Comparison of ENCODE assay signal across 6 cellular contexts in genomic region chr1:207776045-207776444, GRCh38. TPM values are rescaled to one million over a fixed set of nuclear protein-coding genes. Genes with fewer than 3 reads are reported as not detected.
DNase-seq lines count a peak whose midpoint lies in the region; ATAC-seq, FAIRE-seq and TF ChIP-seq lines count a peak whose summit lies in the region.
"Not testable (repeated sequence)": the region's sequence is repeated elsewhere in the genome, so short reads cannot be mapped to it uniquely, and the experiment has no call there.

No MANE protein-coding gene starts in this region.

- H3K4me3 ChIP-seq in CD4-positive, CD25-positive, alpha-beta regulatory T cell (ENCODE audit: low read depth, low read length); K562; H1 (ENCODE audit: extremely low read depth in 1 of 4, insufficient read depth in 2 of 4, low read depth in 3 of 4, low read length in 4 of 4); hepatocyte; mucosa of descending colon; trophoblast cell (ENCODE audit: low read depth, low read length): not testable (repeated sequence)

- H3K23ac ChIP-seq in H1 (ENCODE audit: insufficient read length); trophoblast cell (ENCODE audit: low read length): not testable (repeated sequence)

- not testable (repeated sequence) for H2BK120ac ChIP-seq in H1 (replicated peaks; ENCODE audit: low read depth, low read length); trophoblast cell (ENCODE audit: insufficient read depth, low read length, poor library complexity)

- H3K9me2 ChIP-seq in hepatocyte (replicated peaks; ENCODE audit: insufficient read depth), result not testable (repeated sequence)

- H2BK5ac ChIP-seq in H1 (ENCODE audit: low read depth, low read length); trophoblast cell (ENCODE audit: low read depth, low read length, poor library complexity): not testable (repeated sequence)

- intact Hi-C loops in K562 (cut with micrococcal nuclease); mucosa of descending colon (cut with DNase I, micrococcal nuclease): not testable (repeated sequence)

- H4K5ac ChIP-seq in H1 (ENCODE audit: insufficient read length, low read depth, low read length), result not testable (repeated sequence)

- H3K56ac ChIP-seq in H1 (replicated peaks; ENCODE audit: insufficient read length, low read depth, low read length), result not testable (repeated sequence)

- not testable (repeated sequence) for H3K23me2 ChIP-seq in H1 (ENCODE audit: low read depth, low read length)

- not testable (repeated sequence) for H3K4me3 Mint-ChIP-seq in CD4-positive, CD25-positive, alpha-beta regulatory T cell

- H3K4me1 ChIP-seq in CD4-positive, CD25-positive, alpha-beta regulatory T cell (ENCODE audit: control insufficient read depth, insufficient read depth, low read length, poor library complexity, severe bottlenecking); H1 (replicated peaks in 1 of 4; ENCODE audit: control insufficient read depth in 3 of 4, insufficient read depth in 4 of 4, low read length in 3 of 4); hepatocyte (ENCODE audit: insufficient read depth); mucosa of descending colon (ENCODE audit: low read depth); trophoblast cell (ENCODE audit: control insufficient read depth in 1 of 2, insufficient read depth in 2 of 2, low read length in 2 of 2): not testable (repeated sequence)
- H3K4me1 ChIP-seq in K562 (replicated peaks in 1 of 2; ENCODE audit: control insufficient read depth in 2 of 2, insufficient read depth in 2 of 2, low read length in 2 of 2), result peaks cover 4 to 18% of the 10 kb centered on the region in 2 experiments; a peak in 4 of 5 replicates

- not testable (repeated sequence) for BruUV-seq in K562 (replicated peaks; lab: Mats Ljungman, UMichigan)

- ATAC-seq in CD4-positive, CD25-positive, alpha-beta regulatory T cell (ENCODE audit: low read depth in 2 of 2), result not testable (repeated sequence)
- ATAC-seq in K562, result peak; percentile 48
- peak; percentile 44 for ATAC-seq in mucosa of descending colon

- not testable (repeated sequence) for H3K79me1 ChIP-seq in H1 (ENCODE audit: low read depth, low read length); trophoblast cell (ENCODE audit: low read length)

- H3K27ac ChIP-seq in CD4-positive, CD25-positive, alpha-beta regulatory T cell (ENCODE audit: insufficient read depth, low read length, poor library complexity, severe bottlenecking), result peak overlapping the region; percentile 5
- not testable (repeated sequence) for H3K27ac ChIP-seq in K562 (ENCODE audit: extremely low read depth, low read depth, low read length); H1 (ENCODE audit: low read depth, low read length); trophoblast cell (ENCODE audit: low read depth, low read length)
- peak overlapping the region; percentile 6 for H3K27ac ChIP-seq in hepatocyte

- not testable (repeated sequence) for H2AK5ac ChIP-seq in H1 (ENCODE audit: low read depth, low read length); trophoblast cell (ENCODE audit: low read length)

- not testable (repeated sequence) for H4K20me1 ChIP-seq in K562 (replicated peaks; ENCODE audit: control insufficient read depth, insufficient read depth, low read length); H1 (replicated peaks in 1 of 2; ENCODE audit: control insufficient read depth in 1 of 2, insufficient read depth in 2 of 2, low read length in 2 of 2); hepatocyte (ENCODE audit: insufficient read depth, poor library complexity, severe bottlenecking)

- CTCF ChIA-PET in K562 (lab: Yijun Ruan, JAX; ENCODE audit: low intra/inter-chr PET ratio), result not testable (repeated sequence)
- CTCF ChIA-PET in H1 (lab: Charles Lee; ENCODE audit: partially characterized antibody), result interaction anchor here (1.6 to 4.0 kb wide), 2 partner anchors 13 to 21 kb away, joined by 3 to 19 read pairs; no protein-coding TSS in a partner anchor

- peaks cover 0 to 11% (median 4%) of the 10 kb centered on the region in 7 donors for H3K9me3 Mint-ChIP-seq in CD4-positive, CD25-positive, alpha-beta regulatory T cell

- peaks cover 31 to 59% (median 42%) of the 10 kb centered on the region in 4 donors for H3K4me1 Mint-ChIP-seq in CD4-positive, CD25-positive, alpha-beta regulatory T cell

- peaks cover 86% of the 10 kb centered on the region for H3K36me3 Mint-ChIP-seq in CD4-positive, CD25-positive, alpha-beta regulatory T cell

- H3K9ac ChIP-seq in K562 (ENCODE audit: insufficient read depth in 1 of 2, low read depth in 2 of 2, low read length in 2 of 2); H1 (replicated peaks in 1 of 4; ENCODE audit: extremely low read depth in 1 of 4, low read depth in 3 of 4, low read length in 3 of 4); trophoblast cell (ENCODE audit: low read length): not testable (repeated sequence)

- H3K79me2 ChIP-seq in K562 (ENCODE audit: control insufficient read depth, insufficient read depth, low read length) (peaks cover 80% of the 10 kb centered on the region), H1 (ENCODE audit: control insufficient read depth in 1 of 2, insufficient read depth in 2 of 2, low read length in 2 of 2) (peaks cover 0 to 81% of the 10 kb centered on the region in 2 experiments; a peak in 3 of 4 replicates), hepatocyte (peaks cover 77% of the 10 kb centered on the region)
- H3K79me2 ChIP-seq in trophoblast cell (ENCODE audit: control insufficient read depth, insufficient read depth, low read length, poor library complexity), result not testable (repeated sequence)

- H2AFZ ChIP-seq in K562 (ENCODE audit: low read depth, low read length); H1 (ENCODE audit: low read length); hepatocyte; trophoblast cell (ENCODE audit: insufficient read depth, low read length, poor library complexity): not testable (repeated sequence)

- peaks cover 36% of the 10 kb centered on the region for H3K36me3 ChIP-seq in CD4-positive, CD25-positive, alpha-beta regulatory T cell (ENCODE audit: control insufficient read depth, insufficient read depth, low read length)
- H3K36me3 ChIP-seq in K562 (ENCODE audit: control insufficient read depth, insufficient read depth, low read length), result peaks cover 67% of the 10 kb centered on the region
- H3K36me3 ChIP-seq in H1 (ENCODE audit: control insufficient read depth in 2 of 4, insufficient read depth in 4 of 4, low read length in 3 of 4), result peaks cover 3 to 26% (median 12%) of the 10 kb centered on the region in 4 experiments; a peak in 6 of 8 replicates
- not testable (repeated sequence) for H3K36me3 ChIP-seq in hepatocyte (replicated peaks; ENCODE audit: insufficient read depth, low read depth); mucosa of descending colon (ENCODE audit: low read depth)
- peaks cover 9 to 16% of the 10 kb centered on the region in 2 experiments for H3K36me3 ChIP-seq in trophoblast cell (ENCODE audit: control insufficient read depth in 1 of 2, insufficient read depth in 2 of 2, low read length in 2 of 2)

- H3K27me3 ChIP-seq in CD4-positive, CD25-positive, alpha-beta regulatory T cell (ENCODE audit: control insufficient read depth, insufficient read depth, low read length); K562 (ENCODE audit: control insufficient read depth in 2 of 2, insufficient read depth in 2 of 2, low read length in 2 of 2); H1 (replicated peaks in 1 of 4; ENCODE audit: control insufficient read depth in 3 of 4, extremely low read depth in 1 of 4, insufficient read depth in 3 of 4, low read length in 3 of 4); hepatocyte; trophoblast cell (ENCODE audit: insufficient read depth, low read length): not testable (repeated sequence)

- not testable (repeated sequence) for H3K4ac ChIP-seq in H1 (replicated peaks; ENCODE audit: insufficient read length, low read depth, low read length); trophoblast cell (ENCODE audit: low read depth, low read length)

- H3K4me2 ChIP-seq in K562 (ENCODE audit: insufficient read depth, low read length); H1 (ENCODE audit: insufficient read depth in 1 of 2, low read depth in 2 of 2, low read length in 2 of 2); hepatocyte; trophoblast cell (ENCODE audit: low read length): not testable (repeated sequence)

- not testable (repeated sequence) for H3K14ac ChIP-seq in H1 (ENCODE audit: insufficient read length); trophoblast cell (ENCODE audit: low read length)

- not testable (repeated sequence) for TF ChIP-seq CTCF in K562 (IDR thresholded peaks at IDR 0.05 in 2 of 3, conservative IDR thresholded peaks at IDR 0.05 in 1 of 3; ENCODE audit: insufficient read depth in 2 of 3, low read depth in 1 of 3, low read length in 3 of 3); H1 (IDR thresholded peaks at IDR 0.05; ENCODE audit: control extremely low read depth in 1 of 3, insufficient read depth in 1 of 3, low read depth in 1 of 3, low read length in 3 of 3); hepatocyte (IDR thresholded peaks at IDR 0.05; ENCODE audit: poor library complexity); mucosa of descending colon (IDR thresholded peaks at IDR 0.05)

- H3K9me3 ChIP-seq in CD4-positive, CD25-positive, alpha-beta regulatory T cell (ENCODE audit: control insufficient read depth in 2 of 2, low read length in 2 of 2); K562 (replicated peaks; ENCODE audit: control insufficient read depth, insufficient read depth, low read depth, low read length); H1 (ENCODE audit: insufficient read depth in 2 of 2, low read depth in 1 of 2, low read length in 1 of 2); hepatocyte (ENCODE audit: low read depth); mucosa of descending colon; trophoblast cell (ENCODE audit: insufficient read depth, low read depth, low read length): not testable (repeated sequence)

- TF ChIP-seq POLR2A in K562 (conservative IDR thresholded peaks at IDR 0.05); H1 (IDR thresholded peaks at IDR 0.05; ENCODE audit: control extremely low read depth in 1 of 2, low read depth in 2 of 2, low read length in 2 of 2): not testable (repeated sequence)

- FAIRE-seq in K562 (lab: Jason Lieb, UNC); H1 (lab: Jason Lieb, UNC): not testable (repeated sequence)

- in situ Hi-C loops in K562 (cut with MboI), result not testable (repeated sequence)

- not testable (repeated sequence) for H3K18ac ChIP-seq in H1 (ENCODE audit: extremely low read depth, low read length); trophoblast cell (ENCODE audit: low read length)

- H3K27ac Mint-ChIP-seq in CD4-positive, CD25-positive, alpha-beta regulatory T cell, result not testable (repeated sequence)

- H3K9me1 ChIP-seq in K562 (ENCODE audit: control insufficient read depth, insufficient read depth, low read length), result not testable (repeated sequence)

- H2BK15ac ChIP-seq in H1 (ENCODE audit: low read length), result not testable (repeated sequence)

- not testable (repeated sequence) for H3K27me3 Mint-ChIP-seq in CD4-positive, CD25-positive, alpha-beta regulatory T cell

- TF ChIP-seq RAD21 in K562 (CRISPR knock-in tag; conservative IDR thresholded peaks at IDR 0.05 in 1 of 2, IDR thresholded peaks at IDR 0.05 in 1 of 2); H1 (IDR thresholded peaks at IDR 0.05 in 1 of 2, conservative IDR thresholded peaks at IDR 0.05 in 1 of 2; ENCODE audit: low read depth in 2 of 2, low read length in 2 of 2): not testable (repeated sequence)

- DNase-seq in CD4-positive, CD25-positive, alpha-beta regulatory T cell; K562 (ENCODE audit: extremely low read depth in 1 of 4, low spot score in 3 of 4); H1 (ENCODE audit: low read depth in 1 of 2, low spot score in 2 of 2); hepatocyte (ENCODE audit: low spot score); mucosa of descending colon: not testable (repeated sequence)
- peak; percentile 35 to 46 for DNase-seq in trophoblast cell

- WGBS in K562 (ENCODE audit: insufficient coverage, low coverage, missing lambda C conversion rate), result 81% methylated on average over 9 of the region's 9 CpGs
- WGBS in H1 (ENCODE audit: extremely low coverage in 1 of 2, insufficient coverage in 1 of 2, insufficient read length in 1 of 2, insufficient replicate concordance in 2 of 2, low coverage in 1 of 2, low lambda C conversion rate in 2 of 2, missing lambda C conversion rate in 1 of 2), 2 experiments, result 87% methylated on average over 9 of the region's 9 CpGs; no CpG with 5 or more reads in 1 of the 2 experiments
- 79% methylated on average over 9 of the region's 9 CpGs for WGBS in hepatocyte (ENCODE audit: low lambda C conversion rate, missing lambda C conversion rate)
- WGBS in trophoblast cell (ENCODE audit: extremely low coverage, insufficient coverage, insufficient read length), result no CpG with 5 or more reads among the region's 9 CpGs

- POLR2A ChIA-PET in K562 (lab: Yijun Ruan, JAX) (interaction anchor here (0.6 to 1.6 kb wide), 3 partner anchors 11 to 34 kb away, joined by 3 to 5 read pairs (median 4); no protein-coding TSS in a partner anchor), H1 (lab: Charles Lee; ENCODE audit: partially characterized antibody) (interaction anchor here (1.5 to 2.1 kb wide), 3 partner anchors 13 to 24 kb away, joined by 3 to 4 read pairs (median 3); partner anchors contain the start of gene CD46)

- peak overlapping the region; percentile 51; the same call in 1 of the 2 replicates for H4K8ac ChIP-seq in H1 (ENCODE audit: extremely low read depth, insufficient read depth, low read length)
- not testable (repeated sequence) for H4K8ac ChIP-seq in trophoblast cell (ENCODE audit: low read depth, low read length)

- H4K12ac ChIP-seq in trophoblast cell (ENCODE audit: low read depth, low read length), result not testable (repeated sequence)

- not testable (repeated sequence) for H2BK12ac ChIP-seq in H1 (ENCODE audit: low read depth, low read length); trophoblast cell (ENCODE audit: low read length)

- not testable (repeated sequence) for H4K91ac ChIP-seq in H1 (replicated peaks; ENCODE audit: insufficient read length, low read length); trophoblast cell (ENCODE audit: low read depth, low read length)

- H2BK20ac ChIP-seq in H1 (ENCODE audit: low read length), result not testable (repeated sequence)

- not testable (repeated sequence) for TF ChIP-seq EP300 in K562 (IDR thresholded peaks at IDR 0.05; ENCODE audit: low read length); H1 (IDR thresholded peaks at IDR 0.05; ENCODE audit: borderline replicate concordance in 1 of 2, low read depth in 2 of 2, low read length in 2 of 2)

RNA-seq across cellular contexts. Expression of gene CD46, which starts 24.2 kb away (rescaled TPM):
- total RNA-seq in CD4-positive, CD25-positive, alpha-beta regulatory T cell, result 123 TPM
- polyA plus RNA-seq in CD4-positive, CD25-positive, alpha-beta regulatory T cell, result 100 to 1,000 TPM; 117 to 159 (median 149) TPM
- total RNA-seq in K562 (2011; cell fraction: chromatin; rRNA removed; ENCODE audit: low replicate concordance), result 356 and 908 TPM in 2 replicates
- 170 and 219 TPM in 2 replicates for total RNA-seq in K562 (2011; cell fraction: nucleolus; rRNA removed)
- total RNA-seq in K562 (2011; cell fraction: nucleoplasm; rRNA removed), result 411 and 563 TPM in 2 replicates
- 87.9 and 94.5 TPM in 2 replicates for total RNA-seq in K562 (2014; rRNA removed)
- 156 and 168 TPM in 2 replicates for total RNA-seq in K562 (2014; rRNA removed; fragmentation: Illumina TruSeq; extraction: Trizol)
- 126 and 151 TPM in 2 replicates for total RNA-seq in K562 (2015; rRNA removed; fragmentation: Illumina TruSeq; extraction: Trizol)
- 143 and 156 TPM in 2 replicates for total RNA-seq in K562 (2021)
- 374 and 391 TPM in 2 replicates for polyA plus RNA-seq in K562 (2011; rRNA removed)
- polyA plus RNA-seq in K562 (2011; cell fraction: cytosol; rRNA removed), result 28.4 and 93.7 TPM in 2 replicates
- 370 and 950 TPM in 2 replicates for polyA plus RNA-seq in K562 (2011; cell fraction: nucleus; rRNA removed)
- 91.8 and 133 TPM in 2 replicates for polyA plus RNA-seq in K562 (2012)
- polyA plus RNA-seq in K562 (2014; fragmentation: Illumina TruSeq; extraction: Trizol), result 149 and 205 TPM in 2 replicates
- polyA plus RNA-seq in K562 (2014; fragmentation: Nextera tagmentation; extraction: Ambion mirVana), result 100 to 1,000 TPM; 143 to 220 TPM
- 183 and 199 TPM in 2 replicates for polyA plus RNA-seq in K562 (2014; rRNA removed)
- 160 and 229 TPM in 2 replicates for polyA minus RNA-seq in K562 (2011; rRNA and poly(A)+ RNA removed)
- 73.7 and 85.6 TPM in 2 replicates for polyA minus RNA-seq in K562 (2011; cell fraction: cytosol; rRNA and poly(A)+ RNA removed)
- polyA minus RNA-seq in K562 (2011; cell fraction: nucleus; rRNA and poly(A)+ RNA removed), result 188 and 382 TPM in 2 replicates
- 112 and 113 TPM in 2 replicates for total RNA-seq in H1 (2021; fragmentation: NEBNext Ultra II Directional; extraction: Animal tissue kit (Norgen Biotek cat#: 25700))
- 46.4 and 60.9 TPM in 2 replicates for polyA plus RNA-seq in H1 (2011; rRNA removed)
- polyA plus RNA-seq in H1 (2011; cell fraction: cytosol; rRNA removed), result 87.4 TPM
- 126 TPM for polyA plus RNA-seq in H1 (2011; cell fraction: nucleus; rRNA removed)
- 42.2 to 80.1 TPM (median 52.6 TPM) in 4 replicates for polyA plus RNA-seq in H1 (2012, experiment 1 of 2)
- polyA plus RNA-seq in H1 (2012, experiment 2 of 2), result 7.2 TPM
- 179 TPM for polyA plus RNA-seq in H1 (2013, experiment 1 of 2)
- polyA plus RNA-seq in H1 (2013, experiment 2 of 2), result 148 TPM
- 44.9 and 82.5 TPM in 2 replicates for polyA minus RNA-seq in H1 (2011; rRNA and poly(A)+ RNA removed)
- polyA minus RNA-seq in H1 (2011; cell fraction: cytosol; rRNA and poly(A)+ RNA removed), result 47.3 TPM
- 133 TPM for polyA minus RNA-seq in H1 (2011; cell fraction: nucleus; rRNA and poly(A)+ RNA removed)
- total RNA-seq in hepatocyte, result 228 and 235 TPM in 2 replicates
- 176 and 192 TPM in 2 replicates for polyA plus RNA-seq in hepatocyte
- total RNA-seq in mucosa of descending colon, result 100 to 1,000 TPM; 170 to 260 (median 202) TPM
- polyA plus RNA-seq in trophoblast cell (2013), result 93.3 and 100 TPM in 2 replicates
